Comparison of ENCODE assay signal across 8 cellular contexts in the genomic region with DNA sequence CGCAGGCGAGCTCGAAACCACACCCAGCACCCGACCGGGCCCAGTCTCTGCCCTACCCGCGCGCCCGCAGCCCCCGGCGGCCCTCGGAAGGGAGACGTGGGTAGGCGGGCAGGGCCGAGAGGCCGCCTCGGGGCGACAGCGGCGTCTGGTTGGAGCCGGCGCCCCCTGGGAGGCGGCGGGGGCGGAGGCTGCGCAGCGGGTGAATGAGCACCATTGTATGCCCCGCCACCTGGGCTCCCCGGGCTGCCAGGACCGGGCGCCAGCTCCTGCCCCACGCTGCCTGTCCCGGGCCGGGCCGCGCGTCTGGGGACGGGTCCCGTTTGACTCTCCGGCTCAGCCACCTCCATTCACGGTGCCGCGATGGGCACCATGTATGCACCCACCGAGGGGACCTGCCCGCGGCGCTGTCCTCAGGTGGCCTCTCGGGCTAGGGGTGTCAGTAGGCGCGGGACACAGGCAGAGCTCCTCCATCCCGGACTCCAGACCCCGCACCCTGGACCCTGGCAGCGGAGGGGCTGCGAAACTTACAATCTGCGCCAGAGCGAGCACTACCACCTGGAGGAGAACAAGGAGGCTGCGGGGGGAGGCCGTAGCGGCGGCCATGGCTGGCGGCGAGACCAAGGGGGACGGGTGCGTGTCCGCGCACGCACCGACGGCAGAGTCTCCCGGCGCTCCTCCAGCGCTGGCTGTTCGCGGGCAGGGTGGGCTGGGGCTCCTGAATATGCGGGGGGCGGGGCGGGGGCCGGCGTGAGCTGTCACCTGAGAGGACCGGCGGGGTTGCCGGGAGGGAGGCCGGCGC. TPM values are rescaled to one million over a fixed set of nuclear protein-coding genes. Genes with fewer than 3 reads are reported as not detected.
DNase-seq lines count a peak whose midpoint lies in the region; ATAC-seq, FAIRE-seq and TF ChIP-seq lines count a peak whose summit lies in the region.

Gene COL9A2 (minus strand): TSS at position 692 of the 799 bp plus-strand sequence. CDS start 89 bp downstream, at position 603.

- H3K27ac ChIP-seq in astrocyte (ENCODE audit: low read depth, low read length) (no peak within 1 kb of the TSS), gastrocnemius medialis (no peak within 1 kb of the TSS)

- in situ Hi-C loops in gastrocnemius medialis (cut with MboI; ENCODE audit: low sequenced_read_pairs in 4 of 4) = no loop called here

- DNase-seq in AG09309 (ENCODE audit: low read depth) (no peak), HFF-Myc (ENCODE audit: extremely low read depth, low read depth) (no peak), T-cell (peak in 33 of 34 experiments; percentile 24 to 69 (median 53)), astrocyte (ENCODE audit: low read depth) (no peak), gastrocnemius medialis (no peak), SKM-1 treated with dmso at 0.1 percent for 144 hours (lab: John Stamatoyannopoulos, UW; ENCODE audit: unreplicated experiment) (no peak)

- H3K4me3 Mint-ChIP-seq in T-cell (peak within 1 kb of the TSS; percentile 81 to 90 (median 83)), astrocyte (ENCODE audit: unreplicated experiment) (no peak within 1 kb of the TSS)

- POLR2A ChIA-PET in T-cell (lab: Charles Lee) = interaction anchor here in 1 of 2 donors (0.6 to 1.3 kb wide), 2 partner anchors 61 to 91 kb away, joined by 3 read pairs; no protein-coding TSS in a partner anchor

- CTCF ChIA-PET in T-cell (lab: Charles Lee) = interaction anchor here in 1 of 2 donors (0.8 to 3.4 kb wide), 7 partner anchors 22 to 189 kb away, joined by 5 to 20 read pairs (median 11); partner anchors contain the start of gene ZMPSTE24

- H3K9me3 Mint-ChIP-seq in T-cell (no peaks in the 10 kb centered on the region), astrocyte (ENCODE audit: unreplicated experiment) (no peaks in the 10 kb centered on the region)

- H3K4me1 ChIP-seq in astrocyte (ENCODE audit: insufficient read depth, low read length) (peaks cover 22% of the 10 kb centered on the region), iPS-15b (ENCODE audit: control insufficient read depth, insufficient read depth, low read length) (peaks cover 4% of the 10 kb centered on the region), gastrocnemius medialis (peaks cover 4 to 8% of the 10 kb centered on the region in 2 donors)

- ATAC-seq in T-cell (replicated peaks in 1 of 4) (peak; percentile 68 to 76 (median 72)), gastrocnemius medialis (no peak), GM21576 (IDR thresholded peaks at IDR 0.05; ENCODE audit: unreplicated experiment) (no peak)

- peak within 1 kb of the TSS; percentile 68 for H2AFZ ChIP-seq in astrocyte (ENCODE audit: low read depth, low read length)

- H3K4me1 Mint-ChIP-seq in T-cell (peaks cover 33 to 53% (median 40%) of the 10 kb centered on the region in 3 donors), astrocyte (ENCODE audit: low read depth, unreplicated experiment) (peaks cover 17% of the 10 kb centered on the region)

- H3K36me3 Mint-ChIP-seq in T-cell (no peaks in the 10 kb centered on the region), astrocyte (ENCODE audit: low read depth, unreplicated experiment) (peaks cover 3% of the 10 kb centered on the region)

- TF ChIP-seq POLR2A in gastrocnemius medialis (IDR thresholded peaks at IDR 0.05) = no peak

- peaks cover 9 to 10% of the 10 kb centered on the region in 2 donors for H3K27me3 Mint-ChIP-seq in T-cell
- H3K27me3 Mint-ChIP-seq in astrocyte (ENCODE audit: low read depth, unreplicated experiment) = peaks cover 30% of the 10 kb centered on the region

- H3K27ac Mint-ChIP-seq in T-cell (no peak within 1 kb of the TSS), astrocyte (ENCODE audit: unreplicated experiment) (no peak within 1 kb of the TSS)

- no peak for TF ChIP-seq CTCF in AG09309 (IDR thresholded peaks at IDR 0.05; ENCODE audit: control insufficient read depth, insufficient read depth, low read depth, low read length, missing control alignments)
- TF ChIP-seq CTCF in HFF-Myc (IDR thresholded peaks at IDR 0.05; ENCODE audit: low read depth, low read length, missing control alignments) = no peak
- TF ChIP-seq CTCF in astrocyte (IDR thresholded peaks at IDR 0.05; ENCODE audit: insufficient read depth, low read depth, low read length) = no peak
- no peak for TF ChIP-seq CTCF in gastrocnemius medialis (IDR thresholded peaks at IDR 0.05 in 4 of 5, conservative IDR thresholded peaks at IDR 0.05 in 1 of 5)

- peak within 1 kb of the TSS; percentile 74 for H3K4me2 ChIP-seq in astrocyte (ENCODE audit: low read length)

- no peaks in the 10 kb centered on the region for H3K79me2 ChIP-seq in astrocyte (ENCODE audit: insufficient read depth, low read length)

- intact Hi-C loops in gastrocnemius medialis (cut with DNase I; ENCODE audit: low total_unique reads) = loop anchor here (5.0 kb wide), 1 partner anchor 91 kb away; no protein-coding TSS in a partner anchor

- H4K20me1 ChIP-seq in astrocyte (ENCODE audit: insufficient read depth, low read length) = no peaks in the 10 kb centered on the region

- H3K27me3 ChIP-seq in astrocyte (ENCODE audit: insufficient read depth, low read length) (peaks cover 25% of the 10 kb centered on the region), iPS-15b (ENCODE audit: control insufficient read depth, insufficient read depth, low read length) (peaks cover 60% of the 10 kb centered on the region), gastrocnemius medialis (peaks cover 33 to 47% (median 41%) of the 10 kb centered on the region in 3 donors)

- peak within 1 kb of the TSS; percentile 43 for H3K9ac ChIP-seq in astrocyte (ENCODE audit: low read length)
- H3K9ac ChIP-seq in iPS-15b (ENCODE audit: low read depth, low read length) = peak within 1 kb of the TSS; percentile 24

- H3K4me3 ChIP-seq in AG09309 (ENCODE audit: control insufficient read depth, low read depth, low read length) = peak within 1 kb of the TSS; percentile 22
- H3K4me3 ChIP-seq in HFF-Myc (replicated peaks; ENCODE audit: low read depth, low read length) = peak within 1 kb of the TSS; percentile 8
- H3K4me3 ChIP-seq in astrocyte (ENCODE audit: insufficient read depth, low read depth, low read length) = peak within 1 kb of the TSS; percentile 49
- peak within 1 kb of the TSS; percentile 62 for H3K4me3 ChIP-seq in iPS-15b (ENCODE audit: low read depth, low read length)
- H3K4me3 ChIP-seq in gastrocnemius medialis = peak within 1 kb of the TSS; percentile 39 to 60 (median 46)

- H3K36me3 ChIP-seq in astrocyte (ENCODE audit: insufficient read depth, low read length) = no peaks in the 10 kb centered on the region
- H3K36me3 ChIP-seq in iPS-15b (ENCODE audit: control insufficient read depth, insufficient read depth, low read length) = no peaks in the 10 kb centered on the region
- H3K36me3 ChIP-seq in gastrocnemius medialis = no peaks in the 10 kb centered on the region

- no peaks in the 10 kb centered on the region for H3K9me3 ChIP-seq in astrocyte (ENCODE audit: insufficient read depth, low read depth, low read length)
- no peaks in the 10 kb centered on the region for H3K9me3 ChIP-seq in iPS-15b (ENCODE audit: control insufficient read depth, insufficient read depth, low read length)
- no peaks in the 10 kb centered on the region for H3K9me3 ChIP-seq in gastrocnemius medialis

- FAIRE-seq in astrocyte (lab: Jason Lieb, UNC) = no peak

RNA-seq across cellular contexts. Expression of gene COL9A2, which starts in this region (rescaled TPM):
- 1 to 10 TPM; 3.5 to 4.6 (median 3.8) TPM for total RNA-seq in T-cell
- 1.5 and 2.1 TPM in 2 replicates for total RNA-seq in astrocyte
- 1 to 10 TPM in 1 of 4 donors, under 1 TPM in 1, not detected in 2; 0.07 to 8.9 TPM for total RNA-seq in gastrocnemius medialis

Comparison
In these comparisons a context has a peak if more than half of its experiments do, and no peak if none do; other contexts are left out.
1. DNase-seq: peak in T-cell (33 of 34); none in AG09309 (single experiment), HFF-Myc (single experiment), astrocyte (single experiment), gastrocnemius medialis (0 of 2) and SKM-1 treated with dmso at 0.1 percent for 144 hours (single experiment).
2. H3K4me3 ChIP-seq: peak in every context shown above with its lines; median percentile 62 in iPS-15b; 49 in astrocyte; 46 in gastrocnemius medialis; 22 in AG09309; 8 in HFF-Myc.
3. ATAC-seq: peak in T-cell (4 of 4); none in gastrocnemius medialis (0 of 2) and GM21576 (single experiment).